Comparison of ENCODE assay signal across 20 cellular contexts in genomic region chr21:45417256-45417950, GRCh38. TPM values are rescaled to one million over a fixed set of nuclear protein-coding genes. Genes with fewer than 3 reads are reported as not detected.
A peak's percentile ranks its signal among the peaks of the same experiment; 100 is the strongest.
DNase-seq lines count a peak whose midpoint lies in the region; ATAC-seq, FAIRE-seq and TF ChIP-seq lines count a peak whose summit lies in the region.
"Had no signal": no experiment of that assay in that cellular context is flagged by ENCODE, and none has a peak within 500 bp of the region (broad histone marks: within the 10 kb centered on the region; RNA-seq: fewer than 3 reads in every experiment).

No MANE protein-coding gene starts in this region.

- H3K36me3 ChIP-seq in vagina = no peaks in the 10 kb centered on the region
- H3K36me3 ChIP-seq: upper lobe of left lung had no signal

- H3K27me3 Mint-ChIP-seq in glutamatergic neuron (ENCODE audit: unreplicated experiment) = peaks cover 2% of the 10 kb centered on the region

- ATAC-seq in Right ventricle myocardium inferior (no peak), GM19023 (IDR thresholded peaks at IDR 0.05; ENCODE audit: unreplicated experiment) (no peak)
- ATAC-seq: activated CD8-positive, alpha-beta T cell treated with anti-CD3 and anti-CD28 coated beads for 36 hours; stimulated activated memory B cell treated with anti-CD40 and anti-IgM and Interleukin-4, amounts not matched to agents 10 μg/mL and 1 μg/mL and 100 μg/mL, for 72 hours had no signal

- no peak overlapping the region for H3K27ac Mint-ChIP-seq in glutamatergic neuron (ENCODE audit: unreplicated experiment)
- H3K27ac Mint-ChIP-seq: activated CD8-positive, alpha-beta T cell treated with anti-CD3 and anti-CD28 coated beads for 36 hours; activated T-helper 1 cell treated with anti-CD3 and anti-CD28 coated beads, Interleukin-12 subunit alpha, Interleukin-12 subunit beta, Interleukin-2, Interleukin-4 antibody, amounts not matched to agents 30 ng/mL and 10 ng/mL and 1 ng/mL, durations not matched to agents 14 hours and 24 hours and 36 hours; stimulated activated memory B cell treated with anti-CD40 and anti-IgM and Interleukin-4, amounts not matched to agents 10 μg/mL and 1 μg/mL and 100 μg/mL, for 72 hours had no signal

- peaks cover 3% of the 10 kb centered on the region for H3K4me1 Mint-ChIP-seq in glutamatergic neuron (ENCODE audit: low read depth, unreplicated experiment)
- H3K4me1 Mint-ChIP-seq: stimulated activated memory B cell treated with anti-CD40 and anti-IgM and Interleukin-4, amounts not matched to agents 10 μg/mL and 1 μg/mL and 100 μg/mL, for 72 hours had no signal

- no peaks in the 10 kb centered on the region for H3K27me3 ChIP-seq in vagina
- H3K27me3 ChIP-seq: upper lobe of left lung had no signal

- no peaks in the 10 kb centered on the region for H3K9me3 ChIP-seq in vagina
- H3K9me3 ChIP-seq: upper lobe of left lung had no signal

- no peak overlapping the region for H3K4me3 ChIP-seq in vagina
- H3K4me3 ChIP-seq: upper lobe of left lung had no signal

- peaks cover 69% of the 10 kb centered on the region for H3K4me1 ChIP-seq in vagina

- peak overlapping the region; percentile 29 for H3K27ac ChIP-seq in vagina
- H3K27ac ChIP-seq: 22Rv1, upper lobe of left lung, VCaP had no signal

- no peak for FAIRE-seq in GM12892 (lab: Jason Lieb, UNC)

- no peak for TF ChIP-seq CTCF in glutamatergic neuron (IDR thresholded peaks at IDR 0.05; ENCODE audit: partially characterized antibody, unreplicated experiment)
- TF ChIP-seq CTCF in vagina (IDR thresholded peaks at IDR 0.05) = no peak

- peak; percentile 59 for DNase-seq in Right ventricle myocardium inferior (ENCODE audit: missing footprints)
- DNase-seq in cardiac septum (ENCODE audit: low spot score) = no peak
- DNase-seq in glutamatergic neuron = peak; percentile 13
- DNase-seq in myocyte (ENCODE audit: low read depth) = peak; percentile 88
- no peak for DNase-seq in vagina (ENCODE audit: extremely low spot score in 2 of 2)
- no peak for DNase-seq in NCI-H446 treated with DMSO at 0.1 percent for 48 hours (lab: John Stamatoyannopoulos, UW)
- DNase-seq in GM12892 (ENCODE audit: insufficient read length) = no peak
- DNase-seq: activated CD8-positive, alpha-beta T cell treated with anti-CD3 and anti-CD28 coated beads for 36 hours; C1 segment of cervical spinal cord; DMS153; foreskin fibroblast; NCI-H2081; NCI-H526 treated with DMSO at 0.1 percent for 48 hours; nucleus accumbens had no signal

- TF ChIP-seq POLR2A in vagina (IDR thresholded peaks at IDR 0.05) = no peak
- no peak for TF ChIP-seq POLR2A in GM12892 (IDR thresholded peaks at IDR 0.05; ENCODE audit: low read depth, low read length)

- H3K36me3 Mint-ChIP-seq in glutamatergic neuron (ENCODE audit: unreplicated experiment) = no peaks in the 10 kb centered on the region
- H3K36me3 Mint-ChIP-seq: stimulated activated memory B cell treated with anti-CD40 and anti-IgM and Interleukin-4, amounts not matched to agents 10 μg/mL and 1 μg/mL and 100 μg/mL, for 72 hours had no signal

- no peak overlapping the region for H3K4me3 Mint-ChIP-seq in glutamatergic neuron (ENCODE audit: unreplicated experiment)
- H3K4me3 Mint-ChIP-seq: activated CD8-positive, alpha-beta T cell treated with anti-CD3 and anti-CD28 coated beads for 36 hours; activated T-helper 1 cell treated with anti-CD3 and anti-CD28 coated beads, Interleukin-12 subunit alpha, Interleukin-12 subunit beta, Interleukin-2, Interleukin-4 antibody, amounts not matched to agents 30 ng/mL and 10 ng/mL and 1 ng/mL, durations not matched to agents 14 hours and 24 hours and 36 hours; stimulated activated memory B cell treated with anti-CD40 and anti-IgM and Interleukin-4, amounts not matched to agents 10 μg/mL and 1 μg/mL and 100 μg/mL, for 72 hours had no signal

- peaks cover 1% of the 10 kb centered on the region for H3K9me3 Mint-ChIP-seq in glutamatergic neuron (ENCODE audit: unreplicated experiment)
- H3K9me3 Mint-ChIP-seq: activated CD8-positive, alpha-beta T cell treated with anti-CD3 and anti-CD28 coated beads for 36 hours; activated T-helper 1 cell treated with anti-CD3 and anti-CD28 coated beads, Interleukin-12 subunit alpha, Interleukin-12 subunit beta, Interleukin-2, Interleukin-4 antibody, amounts not matched to agents 30 ng/mL and 10 ng/mL and 1 ng/mL, durations not matched to agents 14 hours and 24 hours and 36 hours; stimulated activated memory B cell treated with anti-CD40 and anti-IgM and Interleukin-4, amounts not matched to agents 10 μg/mL and 1 μg/mL and 100 μg/mL, for 72 hours had no signal

- intact Hi-C loops in Right ventricle myocardium inferior (cut with DNase I) (no loop called here), cardiac septum (cut with DNase I) (no loop called here), vagina (cut with DNase I) (no loop called here)

RNA-seq across cellular contexts. Expression of gene COL18A1, which starts 12.4 kb away (rescaled TPM):
- total RNA-seq in Right ventricle myocardium inferior (51.6 TPM), cardiac septum (77.0 TPM), glutamatergic neuron (ENCODE audit: unreplicated experiment) (9.5 TPM), myocyte (187 and 260 TPM in 2 replicates), vagina (86.7 TPM)
- 40.5 TPM for polyA plus RNA-seq in myocyte (2012)
- polyA plus RNA-seq in GM12892 (2012; ENCODE audit: missing spikeins) = 0.68 TPM

Comparison
In these comparisons a context has a peak if more than half of its experiments do, and no peak if none do; other contexts are left out.
1. DNase-seq: peak in Right ventricle myocardium inferior (single experiment), glutamatergic neuron (single experiment) and myocyte (single experiment); none in cardiac septum (single experiment), vagina (0 of 2), NCI-H446 treated with DMSO at 0.1 percent for 48 hours (single experiment) and GM12892 (single experiment).